22 cellular contexts compared by ENCODE assay signal in genomic region chr3:197417451-197417850, GRCh38.
DNase-seq lines count a peak whose midpoint lies in the region; ATAC-seq, FAIRE-seq and TF ChIP-seq lines count a peak whose summit lies in the region.
"Had no signal": no experiment of that assay in that cellular context is flagged by ENCODE, and none has a peak within 500 bp of the region (broad histone marks: within the 10 kb centered on the region; RNA-seq: fewer than 3 reads in every experiment).

No MANE protein-coding gene starts in this region.

- H3K4me3 Mint-ChIP-seq in MCF 10A (ENCODE audit: unreplicated experiment) (no peak overlapping the region), brain (peak overlapping the region in 2 of 5 experiments; percentile 5 to 63)
- no peak overlapping the region for H3K4me3 Mint-ChIP-seq in activated CD8-positive, alpha-beta memory T cell treated with anti-CD3 and anti-CD28 coated beads, Interleukin-2, amount 10 ng/mL, durations not matched to agents 7 days and 5 days
- H3K4me3 Mint-ChIP-seq in stimulated activated naive B cell treated with anti-CD40 and anti-IgM and Interleukin-4, amounts not matched to agents 10 μg/mL and 1 μg/mL and 100 μg/mL, for 72 hours, result no peak overlapping the region
- H3K4me3 Mint-ChIP-seq: activated CD8-positive, alpha-beta T cell treated with anti-CD3 and anti-CD28 coated beads for 36 hours; activated naive CD4-positive, alpha-beta T cell treated with anti-CD3 and anti-CD28 coated beads, Interleukin-2, amount 50 U/mL, for 24 hours; activated T-cell treated with anti-CD3 and anti-CD28 coated beads, Interleukin-2, amount 50 U/mL, for 4 hours; dendritic cell treated with granulocyte-macrophage colony-stimulating factor and Interleukin-4, amounts not matched to agents 40 ng/mL and 50 ng/mL, for 4 days; WTC11 had no signal

- H3K27ac Mint-ChIP-seq in MCF 10A (ENCODE audit: low read depth, unreplicated experiment) (peak overlapping the region; percentile 46), brain (peak overlapping the region in 4 of 5 experiments; percentile 50 to 91 (median 81))
- no peak overlapping the region for H3K27ac Mint-ChIP-seq in activated CD8-positive, alpha-beta memory T cell treated with anti-CD3 and anti-CD28 coated beads, Interleukin-2, amount 10 ng/mL, durations not matched to agents 7 days and 5 days
- H3K27ac Mint-ChIP-seq in stimulated activated naive B cell treated with anti-CD40 and anti-IgM and Interleukin-4, amounts not matched to agents 10 μg/mL and 1 μg/mL and 100 μg/mL, for 72 hours, result no peak overlapping the region
- H3K27ac Mint-ChIP-seq: activated CD8-positive, alpha-beta T cell treated with anti-CD3 and anti-CD28 coated beads for 36 hours; activated naive CD4-positive, alpha-beta T cell treated with anti-CD3 and anti-CD28 coated beads, Interleukin-2, amount 50 U/mL, for 24 hours; dendritic cell treated with granulocyte-macrophage colony-stimulating factor and Interleukin-4, amounts not matched to agents 40 ng/mL and 50 ng/mL, for 4 days; WTC11 had no signal

- H3K27me3 ChIP-seq in breast epithelium, result no peaks in the 10 kb centered on the region
- H3K27me3 ChIP-seq: BLaER1 treated with 17β-estradiol and CSF1 and Interleukin-3, amounts not matched to agents 10 nM and 100 nM; body of pancreas; SJSA1 had no signal

- H3K36me3 Mint-ChIP-seq in MCF 10A (ENCODE audit: insufficient read depth, unreplicated experiment), result no peaks in the 10 kb centered on the region
- no peaks in the 10 kb centered on the region for H3K36me3 Mint-ChIP-seq in brain
- H3K36me3 Mint-ChIP-seq in activated CD8-positive, alpha-beta memory T cell treated with anti-CD3 and anti-CD28 coated beads, Interleukin-2, amount 10 ng/mL, durations not matched to agents 7 days and 5 days, result no peaks in the 10 kb centered on the region
- H3K36me3 Mint-ChIP-seq in stimulated activated naive B cell treated with anti-CD40 and anti-IgM and Interleukin-4, amounts not matched to agents 10 μg/mL and 1 μg/mL and 100 μg/mL, for 72 hours, result no peaks in the 10 kb centered on the region
- H3K36me3 Mint-ChIP-seq: WTC11 had no signal

- POLR2A ChIA-PET in MCF 10A (lab: Yijun Ruan, JAX), result interaction anchor here (0.7 to 2.3 kb wide), 3 partner anchors 23 to 121 kb away, joined by 3 to 12 read pairs (median 6); no protein-coding TSS in a partner anchor

- H3K9me3 Mint-ChIP-seq in MCF 10A (ENCODE audit: unreplicated experiment), result no peaks in the 10 kb centered on the region
- peaks cover 3 to 12% (median 9%) of the 10 kb centered on the region in 5 experiments for H3K9me3 Mint-ChIP-seq in brain
- no peaks in the 10 kb centered on the region for H3K9me3 Mint-ChIP-seq in activated CD8-positive, alpha-beta memory T cell treated with anti-CD3 and anti-CD28 coated beads, Interleukin-2, amount 10 ng/mL, durations not matched to agents 7 days and 5 days (ENCODE audit: low read depth)
- no peaks in the 10 kb centered on the region for H3K9me3 Mint-ChIP-seq in stimulated activated naive B cell treated with anti-CD40 and anti-IgM and Interleukin-4, amounts not matched to agents 10 μg/mL and 1 μg/mL and 100 μg/mL, for 72 hours
- H3K9me3 Mint-ChIP-seq: activated CD8-positive, alpha-beta T cell treated with anti-CD3 and anti-CD28 coated beads for 36 hours; activated naive CD4-positive, alpha-beta T cell treated with anti-CD3 and anti-CD28 coated beads, Interleukin-2, amount 50 U/mL, for 24 hours; activated T-cell treated with anti-CD3 and anti-CD28 coated beads, Interleukin-2, amount 50 U/mL, for 4 hours; dendritic cell treated with granulocyte-macrophage colony-stimulating factor and Interleukin-4, amounts not matched to agents 40 ng/mL and 50 ng/mL, for 4 days had no signal

- ATAC-seq in activated CD8-positive, alpha-beta memory T cell treated with anti-CD3 and anti-CD28 coated beads, Interleukin-2, amount 10 ng/mL, durations not matched to agents 7 days and 5 days, result no peak
- ATAC-seq in stimulated activated naive B cell treated with anti-CD40 and anti-IgM and Interleukin-4, amounts not matched to agents 10 μg/mL and 1 μg/mL and 100 μg/mL, for 72 hours (replicated peaks), result no peak
- ATAC-seq: activated CD8-positive, alpha-beta T cell treated with anti-CD3 and anti-CD28 coated beads for 36 hours; activated T-cell treated with anti-CD3 and anti-CD28 coated beads, Interleukin-2, amount 50 U/mL, for 4 hours; body of pancreas had no signal

- no peak for FAIRE-seq in frontal cortex (lab: Jason Lieb, UNC)
- FAIRE-seq: urothelium cell line had no signal

- no peak overlapping the region for H3K27ac ChIP-seq in breast epithelium
- H3K27ac ChIP-seq: 22Rv1; BLaER1 treated with 17β-estradiol and CSF1 and Interleukin-3, amounts not matched to agents 10 nM and 100 nM; body of pancreas; SJSA1 had no signal

- no peaks in the 10 kb centered on the region for H3K36me3 ChIP-seq in breast epithelium
- H3K36me3 ChIP-seq: BLaER1 treated with 17β-estradiol and CSF1 and Interleukin-3, amounts not matched to agents 10 nM and 100 nM; SJSA1 had no signal

- intact Hi-C loops in MCF 10A (cut with micrococcal nuclease), result no loop called here
- intact Hi-C loops in breast epithelium (cut with DNase I; ENCODE audit: low total_unique reads), result no loop called here

- no peaks in the 10 kb centered on the region for H3K9me3 ChIP-seq in breast epithelium
- H3K9me3 ChIP-seq: BLaER1 treated with 17β-estradiol and CSF1 and Interleukin-3, amounts not matched to agents 10 nM and 100 nM; body of pancreas; SJSA1 had no signal

- CTCF ChIA-PET in MCF 10A (lab: Yijun Ruan, JAX), result no interaction called here
- CTCF ChIA-PET in activated CD8-positive, alpha-beta memory T cell treated with anti-CD3 and anti-CD28 coated beads, Interleukin-2, amount 10 ng/mL, durations not matched to agents 7 days and 5 days (lab: Charles Lee), result no interaction called here

- no peak for TF ChIP-seq POLR2A in breast epithelium (IDR thresholded peaks at IDR 0.05)

- peak; percentile 74 for DNase-seq in MCF 10A (ENCODE audit: unreplicated experiment)
- no peak for DNase-seq in breast epithelium (ENCODE audit: low spot score in 2 of 2)
- DNase-seq in fibroblast of pulmonary artery (ENCODE audit: low read depth), result peak; percentile 44
- peak; percentile 28 for DNase-seq in skeletal muscle cell (ENCODE audit: low read depth)
- no peak for DNase-seq in activated CD8-positive, alpha-beta memory T cell treated with anti-CD3 and anti-CD28 coated beads, Interleukin-2, amount 10 ng/mL, durations not matched to agents 7 days and 5 days
- no peak for DNase-seq in stimulated activated naive B cell treated with anti-CD40 and anti-IgM and Interleukin-4, amounts not matched to agents 10 μg/mL and 1 μg/mL and 100 μg/mL, for 72 hours
- no peak for DNase-seq in frontal cortex (ENCODE audit: low spot score in 2 of 2)
- DNase-seq: activated CD8-positive, alpha-beta T cell treated with anti-CD3 and anti-CD28 coated beads for 36 hours; activated T-cell treated with anti-CD3 and anti-CD28 coated beads, Interleukin-2, amount 50 U/mL, for 4 hours; body of pancreas; GDM1; H7; NCI-H146; T-helper 2 cell had no signal

- H3K27me3 Mint-ChIP-seq in MCF 10A (ENCODE audit: insufficient read depth, unreplicated experiment) (no peaks in the 10 kb centered on the region), brain (peaks cover 7% of the 10 kb centered on the region)
- H3K27me3 Mint-ChIP-seq in activated CD8-positive, alpha-beta memory T cell treated with anti-CD3 and anti-CD28 coated beads, Interleukin-2, amount 10 ng/mL, durations not matched to agents 7 days and 5 days, result peaks cover 41% of the 10 kb centered on the region
- peaks cover 8 to 14% of the 10 kb centered on the region in 2 donors for H3K27me3 Mint-ChIP-seq in stimulated activated naive B cell treated with anti-CD40 and anti-IgM and Interleukin-4, amounts not matched to agents 10 μg/mL and 1 μg/mL and 100 μg/mL, for 72 hours

- TF ChIP-seq CTCF in MCF 10A (IDR thresholded peaks at IDR 0.05; ENCODE audit: unreplicated experiment), result no peak
- TF ChIP-seq CTCF in breast epithelium (IDR thresholded peaks at IDR 0.05), result no peak
- TF ChIP-seq CTCF in brain (conservative IDR thresholded peaks at IDR 0.05), result no peak
- no peak for TF ChIP-seq CTCF in fibroblast of pulmonary artery (IDR thresholded peaks at IDR 0.05; ENCODE audit: low read length, missing control alignments)

- H3K4me3 ChIP-seq in breast epithelium (no peak overlapping the region), fibroblast of pulmonary artery (replicated peaks; ENCODE audit: low read depth, low read length) (no peak overlapping the region), skeletal muscle cell (ENCODE audit: low read depth, low read length) (no peak overlapping the region)
- H3K4me3 ChIP-seq: BLaER1 treated with 17β-estradiol and CSF1 and Interleukin-3, amounts not matched to agents 10 nM and 100 nM; body of pancreas; SJSA1 had no signal

- no TSS peak for BruUV-seq in MCF 10A (replicated peaks; lab: Mats Ljungman, UMichigan)

- peaks cover 11% of the 10 kb centered on the region for H3K4me1 Mint-ChIP-seq in MCF 10A (ENCODE audit: insufficient read depth, unreplicated experiment)
- peaks cover 16% of the 10 kb centered on the region for H3K4me1 Mint-ChIP-seq in brain
- no peaks in the 10 kb centered on the region for H3K4me1 Mint-ChIP-seq in activated CD8-positive, alpha-beta memory T cell treated with anti-CD3 and anti-CD28 coated beads, Interleukin-2, amount 10 ng/mL, durations not matched to agents 7 days and 5 days
- no peaks in the 10 kb centered on the region for H3K4me1 Mint-ChIP-seq in stimulated activated naive B cell treated with anti-CD40 and anti-IgM and Interleukin-4, amounts not matched to agents 10 μg/mL and 1 μg/mL and 100 μg/mL, for 72 hours
- H3K4me1 Mint-ChIP-seq: activated naive CD4-positive, alpha-beta T cell treated with anti-CD3 and anti-CD28 coated beads, Interleukin-2, amount 50 U/mL, for 24 hours had no signal

- no peaks in the 10 kb centered on the region for H3K4me1 ChIP-seq in breast epithelium

Comparison
In these comparisons a context has a peak if more than half of its experiments do, and no peak if none do; other contexts are left out.
1. DNase-seq: peak in MCF 10A (single experiment), fibroblast of pulmonary artery (single experiment) and skeletal muscle cell (single experiment); none in breast epithelium (0 of 2), activated CD8-positive, alpha-beta memory T cell treated with anti-CD3 and anti-CD28 coated beads, Interleukin-2, amount 10 ng/mL, durations not matched to agents 7 days and 5 days (single experiment), stimulated activated naive B cell treated with anti-CD40 and anti-IgM and Interleukin-4, amounts not matched to agents 10 μg/mL and 1 μg/mL and 100 μg/mL, for 72 hours (single experiment) and frontal cortex (0 of 2).
2. H3K27ac Mint-ChIP-seq: peak in MCF 10A (single experiment) and brain (4 of 5); none in activated CD8-positive, alpha-beta memory T cell treated with anti-CD3 and anti-CD28 coated beads, Interleukin-2, amount 10 ng/mL, durations not matched to agents 7 days and 5 days (single experiment) and stimulated activated naive B cell treated with anti-CD40 and anti-IgM and Interleukin-4, amounts not matched to agents 10 μg/mL and 1 μg/mL and 100 μg/mL, for 72 hours (single experiment).